8 cellular contexts compared by ENCODE assay signal in the genomic region with DNA sequence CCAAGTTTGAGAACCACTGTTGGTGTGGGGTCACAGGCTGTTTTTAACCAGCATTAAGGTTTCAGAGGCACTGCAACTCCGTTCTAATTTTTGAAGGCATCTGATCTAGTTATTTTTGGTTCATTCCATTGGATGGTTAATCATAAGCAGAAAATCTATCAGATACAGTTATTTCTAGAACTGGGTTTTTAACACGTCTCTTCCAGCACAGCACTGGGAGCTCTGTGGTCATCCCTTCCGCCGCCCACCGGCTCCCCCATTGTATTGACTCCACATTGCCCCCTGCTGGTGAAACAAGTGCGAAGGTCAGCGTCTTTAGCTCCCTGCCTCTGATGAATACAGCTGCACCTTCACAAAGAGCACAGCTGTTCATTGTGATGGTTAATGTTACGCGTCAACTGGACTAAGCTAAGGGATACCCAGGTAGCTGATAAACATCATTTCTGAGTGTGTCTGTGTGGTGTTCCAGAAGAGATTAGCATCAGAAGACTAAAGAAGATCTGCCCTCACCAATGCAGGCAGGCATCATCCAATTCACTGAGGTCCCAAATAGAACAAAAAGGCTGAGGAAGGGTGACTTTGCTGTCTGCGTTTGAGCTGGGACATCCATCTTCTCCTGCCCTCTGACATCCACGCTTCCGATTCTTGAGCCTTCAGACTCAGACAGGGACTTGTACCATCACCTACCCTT. TPM values are rescaled to one million over a fixed set of nuclear protein-coding genes. Genes with fewer than 3 reads are reported as not detected.
DNase-seq lines count a peak whose midpoint lies in the region; ATAC-seq and TF ChIP-seq lines count a peak whose summit lies in the region.

No MANE protein-coding gene starts in this region.

- H3K27ac ChIP-seq in BLaER1 (no peak overlapping the region), ovary (no peak overlapping the region)

- no peaks in the 10 kb centered on the region for H4K20me1 ChIP-seq in BLaER1

- H3K9me3 ChIP-seq in BLaER1: peaks cover 6% of the 10 kb centered on the region; the same call in 1 of the 2 replicates
- no peaks in the 10 kb centered on the region for H3K9me3 ChIP-seq in ovary

- no peak for ATAC-seq in HG02571 (IDR thresholded peaks at IDR 0.05; ENCODE audit: unreplicated experiment)

- peak; percentile 36 for DNase-seq in GM19240 (ENCODE audit: insufficient read length, low spot score)
- DNase-seq in NCI-H460 (ENCODE audit: extremely low read depth, low read depth): peak; percentile 44
- peak; percentile 66 for DNase-seq in activated T-cell treated with anti-CD3 and anti-CD28 coated beads for 24 hours (ENCODE audit: low read depth)
- peak; percentile 36 for DNase-seq in fibroblast of pulmonary artery (ENCODE audit: low read depth)
- peak; percentile 36 for DNase-seq in pons (ENCODE audit: low spot score)
- no peak for DNase-seq in ovary

- H3K36me3 ChIP-seq in BLaER1: no peaks in the 10 kb centered on the region
- H3K36me3 ChIP-seq in ovary: no peaks in the 10 kb centered on the region

- 0 out of 2 replicates have a peak, but pooled peaks cover 5% of the 10 kb centered on the region for H3K4me1 ChIP-seq in BLaER1
- no peaks in the 10 kb centered on the region for H3K4me1 ChIP-seq in ovary (ENCODE audit: insufficient read depth)

- no peak for TF ChIP-seq POLR2A in ovary (IDR thresholded peaks at IDR 0.05)

- TF ChIP-seq CTCF in fibroblast of pulmonary artery (IDR thresholded peaks at IDR 0.05; ENCODE audit: low read length, missing control alignments) (peak; percentile 61), ovary (IDR thresholded peaks at IDR 0.05) (no peak)

- WGBS in ovary, 3 donors: 33 to 41% (median 39%) methylated on average over 12 of the region's 12 CpGs

- no peaks in the 10 kb centered on the region for H3K27me3 ChIP-seq in BLaER1
- H3K27me3 ChIP-seq in ovary: no peaks in the 10 kb centered on the region

- H3K9ac ChIP-seq in BLaER1: no peak overlapping the region

- no peak overlapping the region for H3K4me3 ChIP-seq in BLaER1
- H3K4me3 ChIP-seq in fibroblast of pulmonary artery (replicated peaks; ENCODE audit: low read depth, low read length): no peak overlapping the region
- no peak overlapping the region for H3K4me3 ChIP-seq in ovary

- peak overlapping the region; percentile 8; the same call in 1 of the 2 replicates for H3K4me2 ChIP-seq in BLaER1

- intact Hi-C loops in ovary (cut with DNase I): no loop called here

- no peak for TF ChIP-seq EP300 in ovary (IDR thresholded peaks at IDR 0.05)

RNA-seq across cellular contexts. Expression of a gene that starts 8.5 kb away (rescaled TPM):
- not detected in 2 replicates for total RNA-seq in NCI-H460 (2014; rRNA removed; shearing (Covaris generic))
- not detected in 2 replicates for polyA plus RNA-seq in NCI-H460 (2014; cell fraction: nucleus; rRNA removed)
- 10 to 100 TPM in 1 of 7 donors, under 1 TPM in 3, not detected in 3; 0.20 to 28.4 (median 0.38) TPM for total RNA-seq in ovary
- polyA plus RNA-seq in ovary: 10 to 100 TPM in 1 of 2 donors, 1 to 10 TPM in 1; 1.3 to 24.0 TPM

RNA-seq across cellular contexts. Expression of a gene that starts 17.4 kb away (rescaled TPM):
- not detected in 2 replicates for total RNA-seq in NCI-H460 (2014; rRNA removed; shearing (Covaris generic))
- not detected in 2 replicates for polyA plus RNA-seq in NCI-H460 (2014; cell fraction: nucleus; rRNA removed)
- 1 to 10 TPM in 5 of 7 donors, under 1 TPM in 2; 0.57 to 9.3 (median 3.1) TPM for total RNA-seq in ovary
- polyA plus RNA-seq in ovary: 1 to 10 TPM; 3.7 to 5.3 TPM

RNA-seq across cellular contexts. Expression of a gene that starts 31.1 kb away (rescaled TPM):
- total RNA-seq in NCI-H460 (2014; rRNA removed; shearing (Covaris generic)): not detected in 2 replicates
- polyA plus RNA-seq in NCI-H460 (2014; cell fraction: nucleus; rRNA removed): not detected in 2 replicates
- 10 to 100 TPM in 1 of 7 donors, 1 to 10 TPM in 6; 1.1 to 15.2 (median 2.0) TPM for total RNA-seq in ovary
- 10 to 100 TPM in 1 of 2 donors, 1 to 10 TPM in 1; 2.7 to 17.2 TPM for polyA plus RNA-seq in ovary

RNA-seq across cellular contexts. Expression of a gene that starts 54.8 kb away (rescaled TPM):
- not detected in 2 replicates for total RNA-seq in NCI-H460 (2014; rRNA removed; shearing (Covaris generic))
- not detected in 2 replicates for polyA plus RNA-seq in NCI-H460 (2014; cell fraction: nucleus; rRNA removed)
- 1 to 10 TPM in 3 of 7 donors, under 1 TPM in 2, not detected in 2; 0.81 to 9.2 (median 2.3) TPM for total RNA-seq in ovary
- 1 to 10 TPM; 3.7 to 3.9 TPM for polyA plus RNA-seq in ovary

Comparison
In these comparisons a context has a peak if more than half of its experiments do, and no peak if none do; other contexts are left out.
1. DNase-seq: peak in GM19240 (single experiment), NCI-H460 (single experiment), activated T-cell treated with anti-CD3 and anti-CD28 coated beads for 24 hours (single experiment), fibroblast of pulmonary artery (single experiment) and pons (single experiment); none in ovary (0 of 5).